In genomic region chr11:74311352-74311926, GRCh38 we compare ENCODE assay signal across 8 cellular contexts. TPM values are rescaled to one million over a fixed set of nuclear protein-coding genes. Genes with fewer than 3 reads are reported as not detected.
A peak's percentile ranks its signal among the peaks of the same experiment; 100 is the strongest.
DNase-seq lines count a peak whose midpoint lies in the region; ATAC-seq and TF ChIP-seq lines count a peak whose summit lies in the region.

P4HA3 (minus strand) TSS chr11:74311640; CDS start chr11:74311611, 29 bp downstream.

- no peaks in the 10 kb centered on the region for H3K36me3 Mint-ChIP-seq in Calu3 (ENCODE audit: insufficient read depth, unreplicated experiment)
- peaks cover 0 to under 1% of the 10 kb centered on the region in 2 donors for H3K36me3 Mint-ChIP-seq in naive B cell

- H3K4me3 ChIP-seq in epithelial cell of proximal tubule (ENCODE audit: low read depth, low read length) = peak within 1 kb of the TSS; percentile 62

- H3K27me3 Mint-ChIP-seq in Calu3 (ENCODE audit: unreplicated experiment) = peaks cover 81% of the 10 kb centered on the region
- H3K27me3 Mint-ChIP-seq in naive B cell = peaks cover 22 to 43% (median 39%) of the 10 kb centered on the region in 3 donors

- no peaks in the 10 kb centered on the region for H3K9me3 Mint-ChIP-seq in Calu3 (ENCODE audit: low read depth, unreplicated experiment)
- H3K9me3 Mint-ChIP-seq in naive B cell = peaks cover 1 to 19% (median 8%) of the 10 kb centered on the region in 7 donors

- H3K27ac Mint-ChIP-seq in Calu3 (ENCODE audit: unreplicated experiment) (no peak within 1 kb of the TSS), naive B cell (peak within 1 kb of the TSS in 1 of 6 donors; percentile 52)

- no peaks in the 10 kb centered on the region for H3K4me1 Mint-ChIP-seq in Calu3 (ENCODE audit: low read depth, unreplicated experiment)
- peaks cover 9 to 14% (median 13%) of the 10 kb centered on the region in 3 donors for H3K4me1 Mint-ChIP-seq in naive B cell

- intact Hi-C loops in Calu3 (cut with micrococcal nuclease; ENCODE audit: unreplicated experiment) = no loop called here

- DNase-seq in Calu3 (peak; percentile 64), NCI-H1092 treated with DMSO at 0.1 percent for 48 hours (lab: John Stamatoyannopoulos, UW) (peak; percentile 38), epithelial cell of proximal tubule (ENCODE audit: low read depth) (no peak), naive B cell (peak; percentile 32), NCI-H1048 (lab: John Stamatoyannopoulos, UW) (no peak)
- peak; percentile 80 for DNase-seq in activated CD8-positive, alpha-beta memory T cell treated with anti-CD3 and anti-CD28 coated beads for 24 hours
- DNase-seq in stimulated activated naive CD4-positive, alpha-beta T cell (lab: John Stamatoyannopoulos, UW) = peak in 4 of 6 experiments; percentile 20 to 53 (median 29)

- H3K4me3 Mint-ChIP-seq in Calu3 (ENCODE audit: low read depth, unreplicated experiment) = peak within 1 kb of the TSS; percentile 74
- peak within 1 kb of the TSS; percentile 20 to 86 (median 75) for H3K4me3 Mint-ChIP-seq in naive B cell

- BruUV-seq in Calu3 (replicated peaks; lab: Mats Ljungman, UMichigan) = no TSS peak

- ATAC-seq in naive B cell (ENCODE audit: low read depth in 2 of 2) (peak; percentile 92), GM18519 (IDR thresholded peaks at IDR 0.05; ENCODE audit: low FRiP score, unreplicated experiment) (no peak)

- TF ChIP-seq CTCF in Calu3 (IDR thresholded peaks at IDR 0.05; ENCODE audit: unreplicated experiment) = no peak
- no peak for TF ChIP-seq CTCF in epithelial cell of proximal tubule (conservative IDR thresholded peaks at IDR 0.05; ENCODE audit: low read depth, low read length)

- CTCF ChIA-PET in Calu3 (lab: Charles Lee) = interaction anchor here (0.6 kb wide), 1 partner anchor 405 kb away, joined by 5 read pairs; no protein-coding TSS in a partner anchor

RNA-seq across cellular contexts. Expression of gene P4HA3, which starts in this region (rescaled TPM):
- not detected in 2 replicates for total RNA-seq in Calu3 (2022)
- 0.51 and 0.81 TPM in 2 replicates for total RNA-seq in epithelial cell of proximal tubule
- not detected for polyA plus RNA-seq in naive B cell (ENCODE audit: low read depth in 6 of 6)

Comparison
In these comparisons a context has a peak if more than half of its experiments do, and no peak if none do; other contexts are left out.
1. Peak in DNase-seq in Calu3; RNA of the gene not detected or under 1 TPM.
2. Peak in DNase-seq and ATAC-seq in naive B cell; RNA of the gene not detected or under 1 TPM.
3. DNase-seq: peak in NCI-H1092 treated with DMSO at 0.1 percent for 48 hours (single experiment), activated CD8-positive, alpha-beta memory T cell treated with anti-CD3 and anti-CD28 coated beads for 24 hours (single experiment) and stimulated activated naive CD4-positive, alpha-beta T cell (4 of 6); none in epithelial cell of proximal tubule (single experiment) and NCI-H1048 (single experiment).